7 cellular contexts compared by ENCODE assay signal in genomic region chr12:56839489-56840442, GRCh38.
A peak's percentile ranks its signal among the peaks of the same experiment; 100 is the strongest.
DNase-seq lines count a peak whose midpoint lies in the region; ATAC-seq and TF ChIP-seq lines count a peak whose summit lies in the region.

No MANE protein-coding gene starts in this region.

- no peak for TF ChIP-seq POLR2A in vagina (IDR thresholded peaks at IDR 0.05)

- intact Hi-C loops in vagina (cut with DNase I) = no loop called here

- H3K27ac ChIP-seq in KMS-11 (no peak overlapping the region), vagina (no peak overlapping the region)

- TF ChIP-seq CTCF in GM06990 (IDR thresholded peaks at IDR 0.05; ENCODE audit: insufficient read depth, low read length, poor library complexity, severe bottlenecking) (peak; percentile 77), KMS-11 (conservative IDR thresholded peaks at IDR 0.05; ENCODE audit: low read depth, low read length) (peak; percentile 97), vagina (IDR thresholded peaks at IDR 0.05) (no peak)

- H3K9ac ChIP-seq in KMS-11 = no peak overlapping the region

- H2AFZ ChIP-seq in KMS-11 (ENCODE audit: low read depth) = no peak overlapping the region

- no peak overlapping the region for H3K4me3 ChIP-seq in GM06990 (replicated peaks; ENCODE audit: low read depth, low read length)
- no peak overlapping the region for H3K4me3 ChIP-seq in KMS-11 (IDR thresholded peaks at IDR 0.05; ENCODE audit: insufficient read depth, low read depth, low read length)
- no peak overlapping the region for H3K4me3 ChIP-seq in vagina

- DNase-seq in GM06990 (ENCODE audit: extremely low read depth, insufficient read length) (peak; percentile 6), germinal center (ENCODE audit: low spot score) (peak; percentile 18), pons (ENCODE audit: low spot score) (peak; percentile 50), vagina (ENCODE audit: extremely low spot score in 2 of 2) (no peak)
- DNase-seq in activated CD4-positive, alpha-beta T cell treated with anti-CD3 and anti-CD28 coated beads for 48 hours = peak; percentile 58

- H3K4me2 ChIP-seq in KMS-11 = no peak overlapping the region

- H3K4me1 ChIP-seq in KMS-11 (ENCODE audit: low read depth, poor library complexity, severe bottlenecking) (no peaks in the 10 kb centered on the region), vagina (no peaks in the 10 kb centered on the region)

- H3K36me3 ChIP-seq in GM06990 (ENCODE audit: control insufficient read depth, insufficient read depth, low read length) (no peaks in the 10 kb centered on the region), KMS-11 (ENCODE audit: insufficient read depth) (no peaks in the 10 kb centered on the region), vagina (no peaks in the 10 kb centered on the region)

- H3K27me3 ChIP-seq in GM06990 (replicated peaks; ENCODE audit: control insufficient read depth, insufficient read depth, low read length) = no peaks in the 10 kb centered on the region; the same call in 1 of the 2 replicates
- no peaks in the 10 kb centered on the region for H3K27me3 ChIP-seq in KMS-11 (ENCODE audit: insufficient read depth, low read depth)
- no peaks in the 10 kb centered on the region for H3K27me3 ChIP-seq in vagina

- no peaks in the 10 kb centered on the region for H3K79me2 ChIP-seq in KMS-11 (ENCODE audit: insufficient read depth, low read depth)

- no peaks in the 10 kb centered on the region for H3K9me3 ChIP-seq in vagina

- no peaks in the 10 kb centered on the region for H4K20me1 ChIP-seq in KMS-11 (ENCODE audit: insufficient read depth)

- ATAC-seq in HG02678 (IDR thresholded peaks at IDR 0.05; ENCODE audit: unreplicated experiment) = no peak

Comparison
In these comparisons a context has a peak if more than half of its experiments do, and no peak if none do; other contexts are left out.
1. DNase-seq: peak in GM06990 (single experiment), activated CD4-positive, alpha-beta T cell treated with anti-CD3 and anti-CD28 coated beads for 48 hours (single experiment), germinal center (single experiment) and pons (single experiment); none in vagina (0 of 2).
2. CTCF ChIP-seq: peak in GM06990 (single experiment) and KMS-11 (single experiment); none in vagina (0 of 3).